Comparison of ENCODE assay signal across 8 cellular contexts in the genomic region with DNA sequence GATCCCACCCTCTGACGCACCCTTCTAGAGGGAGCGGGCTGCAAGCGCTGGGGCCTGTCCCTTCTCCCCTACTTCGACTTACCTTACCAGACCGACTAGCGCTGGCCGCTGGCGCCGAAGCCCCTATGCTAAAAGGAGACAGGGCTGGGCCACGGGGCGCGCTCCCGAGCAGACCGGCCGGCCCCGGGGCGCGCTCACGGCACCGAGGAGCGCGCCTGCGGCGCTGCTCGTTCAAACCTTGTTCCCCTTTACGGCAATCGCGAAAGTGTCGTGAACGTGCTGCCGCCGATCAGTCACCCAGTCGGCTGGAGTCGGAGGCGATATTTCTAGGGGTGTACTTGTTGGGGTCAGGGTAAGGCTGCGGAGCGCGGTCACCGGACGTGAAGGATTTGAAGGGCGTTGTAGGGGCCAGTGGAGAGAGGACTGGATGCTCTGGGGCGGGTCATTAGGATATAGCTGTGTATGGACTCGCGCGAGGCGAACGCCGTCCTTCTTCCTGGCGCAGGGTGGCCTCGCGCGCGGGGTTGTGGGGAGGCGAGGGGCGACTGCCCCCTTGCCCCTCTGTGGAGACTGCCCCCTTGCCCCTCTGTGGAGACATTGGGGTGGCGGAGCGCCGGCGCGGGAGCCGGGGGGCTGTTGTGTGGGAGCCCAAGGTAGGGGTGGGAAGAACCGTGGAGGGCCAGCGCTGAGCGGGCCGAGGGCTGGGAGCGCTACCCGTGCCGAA.
A peak's percentile ranks its signal among the peaks of the same experiment; 100 is the strongest.
DNase-seq lines count a peak whose midpoint lies in the region; ATAC-seq lines count a peak whose summit lies in the region.

Gene CEPT1, plus strand, starts transcription at position 268 of the 724 bp plus-strand sequence. CDS start 7,492 bp downstream, outside the sequence.
Gene DRAM2, minus strand, starts transcription at position 138 of the 724 bp plus-strand sequence. CDS start 8,539 bp downstream, outside the sequence.

- DNase-seq in NCI-H2029 treated with DMSO at 0.1 percent for 48 hours (lab: John Stamatoyannopoulos, UW), result peak; percentile 44
- peak; percentile 88 for DNase-seq in T1000 (lab: John Stamatoyannopoulos, UW)
- peak; percentile 99 for DNase-seq in astrocyte of the hippocampus (ENCODE audit: low read depth, low spot score)
- DNase-seq in hypothalamus (lab: John Stamatoyannopoulos, UW), result peak; percentile 50 to 94 (median 86)
- DNase-seq in retina, result peak; percentile 100
- no peak for DNase-seq in GM19240 (ENCODE audit: insufficient read length, low spot score)

- ATAC-seq in GM18511 (IDR thresholded peaks at IDR 0.05; ENCODE audit: unreplicated experiment) (peak; percentile 74), HG03025 (IDR thresholded peaks at IDR 0.05; ENCODE audit: low FRiP score, unreplicated experiment) (peak; percentile 63)
